ENCODE assay signal across 8 cellular contexts in the genomic region with DNA sequence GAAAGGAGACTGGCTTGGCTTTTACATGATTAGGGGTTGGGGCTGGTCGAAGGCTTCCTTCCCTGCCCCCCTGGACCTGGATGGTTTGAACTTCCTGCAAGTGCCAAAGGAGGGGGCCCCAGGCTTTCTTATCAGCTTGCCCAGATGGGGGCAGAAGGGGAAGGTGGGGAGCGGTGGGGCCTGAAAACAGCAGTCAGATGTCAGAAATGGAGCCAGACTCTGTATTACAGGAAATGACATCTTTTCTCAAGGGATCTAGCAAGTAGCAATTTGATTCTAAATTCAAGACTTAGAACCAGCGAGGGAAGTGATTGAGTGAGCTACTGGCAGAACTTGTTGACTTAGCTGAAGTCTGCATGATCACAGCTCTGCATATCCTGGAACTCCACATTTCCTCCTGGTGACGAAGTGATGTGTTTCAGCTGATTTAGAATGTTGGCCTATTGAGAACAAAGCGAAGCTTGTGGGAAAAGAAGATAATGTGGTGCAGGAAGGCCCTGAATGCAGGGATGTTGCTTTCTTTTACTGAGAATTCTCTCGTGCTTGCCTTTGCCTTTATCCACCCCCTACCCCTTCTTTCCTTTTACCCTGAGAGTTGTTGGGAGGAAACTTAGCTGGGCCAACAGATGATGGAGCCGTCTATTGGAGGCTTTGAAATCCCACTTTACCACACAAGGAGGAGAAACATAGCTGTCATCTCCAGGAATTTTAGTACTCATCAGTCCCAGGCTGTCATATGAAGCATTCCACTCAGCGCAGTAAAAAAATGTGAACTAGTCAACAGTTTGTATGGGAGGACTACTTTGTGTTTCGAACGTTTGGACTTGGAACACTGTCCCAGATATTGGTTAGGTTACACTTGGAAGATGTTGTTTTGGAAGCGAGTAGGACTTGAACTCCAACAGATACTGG. TPM values are rescaled to one million over a fixed set of nuclear protein-coding genes. Genes with fewer than 3 reads are reported as not detected.
A peak's percentile ranks its signal among the peaks of the same experiment; 100 is the strongest.
DNase-seq lines count a peak whose midpoint lies in the region; ATAC-seq and TF ChIP-seq lines count a peak whose summit lies in the region.

No MANE protein-coding gene starts in this region.

- H3K4me3 Mint-ChIP-seq in naive thymus-derived CD4-positive, alpha-beta T cell = peak overlapping the region; percentile 18 to 74 (median 58)

- CTCF ChIA-PET in naive thymus-derived CD4-positive, alpha-beta T cell (lab: Charles Lee) = interaction anchor here (1.0 kb wide), 1 partner anchor 9 kb away, joined by 3 read pairs; no protein-coding TSS in a partner anchor

- intact Hi-C loops in naive thymus-derived CD4-positive, alpha-beta T cell (cut with micrococcal nuclease) = loop anchor here (2.0 kb wide), 3 partner anchors 21 to 183 kb away; no protein-coding TSS in a partner anchor

- H3K27ac Mint-ChIP-seq in naive thymus-derived CD4-positive, alpha-beta T cell = peak overlapping the region; percentile 41 to 90 (median 75)

- H2AFZ ChIP-seq in Karpas-422 (ENCODE audit: low read length) = no peak overlapping the region

- H3K9me2 ChIP-seq in Karpas-422 (replicated peaks; ENCODE audit: insufficient read depth, low read length) = no peaks in the 10 kb centered on the region

- H3K27ac ChIP-seq in Karpas-422 (ENCODE audit: low read length) = no peak overlapping the region
- H3K27ac ChIP-seq in naive thymus-derived CD4-positive, alpha-beta T cell (ENCODE audit: low read depth, low read length) = peak overlapping the region; percentile 12

- peak overlapping the region; percentile 47 for H3K9ac ChIP-seq in Karpas-422 (ENCODE audit: low read length)

- no peaks in the 10 kb centered on the region for H3K9me3 ChIP-seq in Karpas-422 (ENCODE audit: low read length)
- no peaks in the 10 kb centered on the region for H3K9me3 ChIP-seq in naive thymus-derived CD4-positive, alpha-beta T cell (ENCODE audit: control insufficient read depth in 2 of 3, low read length in 3 of 3)
- no peaks in the 10 kb centered on the region for H3K9me3 ChIP-seq in BE2C

- H3K36me3 Mint-ChIP-seq in naive thymus-derived CD4-positive, alpha-beta T cell = peaks cover 4 to 14% (median 8%) of the 10 kb centered on the region in 5 donors

- DNase-seq in Karpas-422 (peak; percentile 91), dermis microvascular lymphatic vessel endothelial cell (ENCODE audit: low read depth in 2 of 2) (peak; percentile 78 to 99), BE2C (no peak), kidney glomerular epithelial cell (lab: John Stamatoyannopoulos, UW) (no peak), NCI-H748 treated with DMSO at 0.1 percent for 48 hours (lab: John Stamatoyannopoulos, UW) (no peak)
- DNase-seq in naive thymus-derived CD4-positive, alpha-beta T cell = peak in 7 of 9 donors; percentile 16 to 56 (median 34)

- H3K4me2 ChIP-seq in Karpas-422 (ENCODE audit: low read depth, low read length, poor library complexity, severe bottlenecking) = peak overlapping the region; percentile 59

- TF ChIP-seq CTCF in GM12875 (IDR thresholded peaks at IDR 0.05; ENCODE audit: borderline replicate concordance, insufficient read depth, low read depth, low read length) = peak; percentile 41
- TF ChIP-seq CTCF in BE2C (IDR thresholded peaks at IDR 0.05; ENCODE audit: low read depth, low read length) = no peak

- H3K9me3 Mint-ChIP-seq in naive thymus-derived CD4-positive, alpha-beta T cell = peaks cover 0 to 1% (median 0%) of the 10 kb centered on the region in 11 donors

- H3K4me3 ChIP-seq in GM12875 (ENCODE audit: low read depth, low read length) (peak overlapping the region; percentile 19), Karpas-422 (ENCODE audit: low read length) (peak overlapping the region; percentile 37), BE2C (ENCODE audit: low read depth, low read length) (no peak overlapping the region)
- H3K4me3 ChIP-seq in naive thymus-derived CD4-positive, alpha-beta T cell (ENCODE audit: low read length) = no peak overlapping the region

- H3K27me3 ChIP-seq in Karpas-422 (ENCODE audit: low read length) (no peaks in the 10 kb centered on the region), BE2C (no peaks in the 10 kb centered on the region)
- H3K27me3 ChIP-seq in naive thymus-derived CD4-positive, alpha-beta T cell (ENCODE audit: control insufficient read depth in 2 of 2, insufficient read depth in 2 of 2, low read length in 2 of 2) = no peaks in the 10 kb centered on the region

- H3K4me1 ChIP-seq in Karpas-422 (ENCODE audit: low read length) (peaks cover 29% of the 10 kb centered on the region), BE2C (peaks cover 7% of the 10 kb centered on the region)
- H3K4me1 ChIP-seq in naive thymus-derived CD4-positive, alpha-beta T cell (ENCODE audit: control insufficient read depth in 2 of 2, insufficient read depth in 2 of 2, low read length in 2 of 2) = peaks cover 9 to 26% of the 10 kb centered on the region in 2 donors

- POLR2A ChIA-PET in naive thymus-derived CD4-positive, alpha-beta T cell (lab: Charles Lee) = interaction anchor here (0.7 kb wide), 1 partner anchor 184 kb away, joined by 4 read pairs; no protein-coding TSS in a partner anchor

- peaks cover 40 to 92% (median 77%) of the 10 kb centered on the region in 7 donors for H3K4me1 Mint-ChIP-seq in naive thymus-derived CD4-positive, alpha-beta T cell

- H3K79me2 ChIP-seq in Karpas-422 (ENCODE audit: low read length) = peaks cover 14% of the 10 kb centered on the region; the same call in 1 of the 2 replicates

- peaks cover 76% of the 10 kb centered on the region for H4K20me1 ChIP-seq in Karpas-422 (ENCODE audit: insufficient read depth, low read depth, low read length)

- peak; percentile 82 for ATAC-seq in GM21576 (IDR thresholded peaks at IDR 0.05; ENCODE audit: unreplicated experiment)
- ATAC-seq in naive thymus-derived CD4-positive, alpha-beta T cell = peak; percentile 73

- H3K36me3 ChIP-seq in Karpas-422 (ENCODE audit: insufficient read depth, low read length) (no peaks in the 10 kb centered on the region), BE2C (no peaks in the 10 kb centered on the region)
- H3K36me3 ChIP-seq in naive thymus-derived CD4-positive, alpha-beta T cell (ENCODE audit: control insufficient read depth in 2 of 3, insufficient read depth in 3 of 3, low read length in 3 of 3) = no peaks in the 10 kb centered on the region

- H3K27me3 Mint-ChIP-seq in naive thymus-derived CD4-positive, alpha-beta T cell = no peaks in the 10 kb centered on the region

RNA-seq across cellular contexts. Expression of gene CCNY, which starts 43.2 kb away (rescaled TPM):
- total RNA-seq in Karpas-422 (2014; rRNA removed; shearing (Covaris generic); ENCODE audit: low replicate concordance) = 19.4 and 25.3 TPM in 2 replicates
- total RNA-seq in dermis microvascular lymphatic vessel endothelial cell = 65.7 and 81.4 TPM in 2 replicates
- 10 to 100 TPM; 52.3 to 91.9 (median 68.3) TPM for total RNA-seq in naive thymus-derived CD4-positive, alpha-beta T cell
- 10 to 100 TPM; 11.6 to 13.0 TPM for polyA plus RNA-seq in naive thymus-derived CD4-positive, alpha-beta T cell
- 41.8 TPM for polyA plus RNA-seq in BE2C (2012; ENCODE audit: insufficient read depth, insufficient read length, low read depth)

Comparison
In these comparisons a context has a peak if more than half of its experiments do, and no peak if none do; other contexts are left out.
1. H3K4me3 ChIP-seq: peak in GM12875 (single experiment) and Karpas-422 (single experiment); none in naive thymus-derived CD4-positive, alpha-beta T cell (single experiment) and BE2C (single experiment).
2. DNase-seq: peak in Karpas-422 (single experiment), dermis microvascular lymphatic vessel endothelial cell (2 of 2) and naive thymus-derived CD4-positive, alpha-beta T cell (7 of 9); none in BE2C (single experiment), kidney glomerular epithelial cell (single experiment) and NCI-H748 treated with DMSO at 0.1 percent for 48 hours (single experiment).